Comparison of ENCODE assay signal across 29 cellular contexts in genomic region chr15:55714064-55714463, GRCh38. TPM values are rescaled to one million over a fixed set of nuclear protein-coding genes. Genes with fewer than 3 reads are reported as not detected.
"Had no signal": no experiment of that assay in that cellular context is flagged by ENCODE, and none has a peak within 500 bp of the region (broad histone marks: within the 10 kb centered on the region; RNA-seq: fewer than 3 reads in every experiment).

No MANE protein-coding gene starts in this region.

- H3K36me3 Mint-ChIP-seq: immature natural killer cell; naive thymus-derived CD4-positive, alpha-beta T cell; natural killer cell treated with Interleukin-12 subunit alpha and Interleukin-12 subunit beta and Interleukin-15 and Interleukin-18, amount 100 ng/mL, for 72 hours; stimulated activated naive B cell treated with anti-CD40 and anti-IgM and Interleukin-4, amounts not matched to agents 10 μg/mL and 1 μg/mL and 100 μg/mL, for 72 hours had no signal

- H3K9me3 ChIP-seq: left lung, mucosa of descending colon, pancreas, prostate gland, stomach, testis, thyroid gland, transverse colon, upper lobe of right lung had no signal

- H3K4me3 ChIP-seq: left lung, lung, mucosa of descending colon, pancreas, prostate gland, skin epidermis, stomach, testis, thyroid gland, transverse colon, upper lobe of right lung had no signal

- H3K4me1 Mint-ChIP-seq: immature natural killer cell; naive thymus-derived CD4-positive, alpha-beta T cell; stimulated activated naive B cell treated with anti-CD40 and anti-IgM and Interleukin-4, amounts not matched to agents 10 μg/mL and 1 μg/mL and 100 μg/mL, for 72 hours had no signal

- H3K27ac Mint-ChIP-seq: immature natural killer cell; naive thymus-derived CD4-positive, alpha-beta T cell; natural killer cell treated with Interleukin-12 subunit alpha and Interleukin-12 subunit beta and Interleukin-15 and Interleukin-18, amount 100 ng/mL, for 72 hours; stimulated activated naive B cell treated with anti-CD40 and anti-IgM and Interleukin-4, amounts not matched to agents 10 μg/mL and 1 μg/mL and 100 μg/mL, for 72 hours had no signal

- H3K36me3 ChIP-seq: left lung, pancreas, prostate gland, stomach, thyroid gland, transverse colon, upper lobe of right lung had no signal

- H3K27ac ChIP-seq: left lung, pancreas, prostate gland, skin epidermis, stomach, testis, transverse colon, upper lobe of right lung had no signal

- H3K9me3 Mint-ChIP-seq: natural killer cell treated with Interleukin-12 subunit alpha and Interleukin-12 subunit beta and Interleukin-15 and Interleukin-18, amount 100 ng/mL, for 72 hours had no signal

- ATAC-seq: left colon; left lung; mucosa of descending colon; naive thymus-derived CD4-positive, alpha-beta T cell; natural killer cell treated with Interleukin-12 subunit alpha and Interleukin-12 subunit beta and Interleukin-15 and Interleukin-18, amount 100 ng/mL, for 72 hours; pancreas; right cardiac atrium; sciatic nerve; stimulated activated naive B cell treated with anti-CD40 and anti-IgM and Interleukin-4, amounts not matched to agents 10 μg/mL and 1 μg/mL and 100 μg/mL, for 72 hours; stimulated activated naive CD8-positive, alpha-beta T cell treated with anti-CD3 and anti-CD28 coated beads, Interleukin-15, Interleukin-2, amounts not matched to agents 100 U/mL and 50 U/mL, for 24 hours; upper lobe of right lung had no signal

- H3K4me1 ChIP-seq: left lung, pancreas, prostate gland, testis, upper lobe of right lung had no signal

- H3K27me3 ChIP-seq: left lung, pancreas, stomach, testis, thyroid gland, transverse colon, upper lobe of right lung had no signal

- H3K4me3 Mint-ChIP-seq: immature natural killer cell; naive thymus-derived CD4-positive, alpha-beta T cell; natural killer cell treated with Interleukin-12 subunit alpha and Interleukin-12 subunit beta and Interleukin-15 and Interleukin-18, amount 100 ng/mL, for 72 hours; stimulated activated naive B cell treated with anti-CD40 and anti-IgM and Interleukin-4, amounts not matched to agents 10 μg/mL and 1 μg/mL and 100 μg/mL, for 72 hours had no signal

- DNase-seq: hypothalamus; immature natural killer cell; kidney; left colon; left lung; midbrain; mucosa of descending colon; naive thymus-derived CD4-positive, alpha-beta T cell; nucleus accumbens; pancreas; posterior cingulate gyrus; retina; right cardiac atrium; stimulated activated CD4-positive, alpha-beta T cell treated with anti-CD3 and anti-CD28 coated beads, Interleukin-12 subunit alpha, Interleukin-12 subunit beta, amount 100 ng/mL, for 4 hours; stimulated activated CD4-positive, alpha-beta T cell treated with anti-CD3 and anti-CD28 coated beads, Interleukin-15, amount 100 ng/mL, for 24 hours; stimulated activated CD4-positive, alpha-beta T cell treated with anti-CD3 and anti-CD28 coated beads, Interleukin-2, amount 100 ng/mL, for 24 hours; stimulated activated CD4-positive, alpha-beta T cell treated with anti-CD3 and anti-CD28 coated beads, Interleukin-4, amount 100 ng/mL, for 1 hour; stimulated activated naive B cell treated with anti-CD40 and anti-IgM and Interleukin-4, amounts not matched to agents 10 μg/mL and 1 μg/mL and 100 μg/mL, for 72 hours; stimulated activated naive CD8-positive, alpha-beta T cell treated with anti-CD3 and anti-CD28 coated beads, Interleukin-15, Interleukin-2, amounts not matched to agents 100 U/mL and 50 U/mL, for 24 hours; stomach; testis; thyroid gland; transverse colon; upper lobe of right lung had no signal

RNA-seq across cellular contexts. Expression of gene PRTG, which starts 28.9 kb away (rescaled TPM):
- total RNA-seq: naive thymus-derived CD4-positive, alpha-beta T cell; natural killer cell treated with Interleukin-12 subunit alpha and Interleukin-12 subunit beta and Interleukin-15 and Interleukin-18, amount 100 ng/mL, for 72 hours had no signal
- polyA plus RNA-seq: immature natural killer cell; naive thymus-derived CD4-positive, alpha-beta T cell had no signal
